23 cellular contexts compared by ENCODE assay signal in the genomic region with DNA sequence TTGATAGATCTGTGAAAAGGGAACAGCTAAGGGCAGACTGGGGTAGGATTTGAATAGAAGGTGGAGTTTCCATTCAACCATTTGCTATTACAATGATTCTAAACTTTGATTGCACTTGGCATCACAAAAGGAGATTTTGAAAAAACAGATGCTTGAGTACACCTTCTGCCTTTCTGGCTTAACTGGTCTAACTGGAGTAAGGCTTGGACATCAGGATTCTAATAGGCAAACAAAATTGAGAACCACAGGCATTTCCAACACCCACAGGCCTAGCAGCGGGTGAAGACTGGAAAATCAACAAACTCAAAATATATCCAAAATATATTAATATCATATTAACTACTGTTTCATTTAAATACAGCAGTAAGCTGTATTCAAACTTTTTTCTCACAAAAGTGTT. TPM values are rescaled to one million over a fixed set of nuclear protein-coding genes. Genes with fewer than 3 reads are reported as not detected.
DNase-seq lines count a peak whose midpoint lies in the region; ATAC-seq and TF ChIP-seq lines count a peak whose summit lies in the region.
"Had no signal": no experiment of that assay in that cellular context is flagged by ENCODE, and none has a peak within 500 bp of the region (broad histone marks: within the 10 kb centered on the region; RNA-seq: fewer than 3 reads in every experiment).

No MANE protein-coding gene starts in this region.

- intact Hi-C loops in left lung (cut with DNase I) = no loop called here

- H3K27ac Mint-ChIP-seq in type B pancreatic cell = peak overlapping the region; percentile 77
- H3K27ac Mint-ChIP-seq: activated CD8-positive, alpha-beta memory T cell treated with anti-CD3 and anti-CD28 coated beads, Interleukin-2, amount 10 ng/mL, durations not matched to agents 7 days and 5 days; activated naive CD4-positive, alpha-beta T cell treated with anti-CD3 and anti-CD28 coated beads for 36 hours; T-helper 2 cell treated with Interferon-gamma antibody and Interleukin-4, amounts not matched to agents 5 μg/mL and 100 μg/mL, for 36 hours had no signal

- ATAC-seq in left lung = peak; percentile 13
- ATAC-seq: activated CD8-positive, alpha-beta memory T cell treated with anti-CD3 and anti-CD28 coated beads, Interleukin-2, amount 10 ng/mL, durations not matched to agents 7 days and 5 days; K562 had no signal

- no peaks in the 10 kb centered on the region for H3K36me3 Mint-ChIP-seq in type B pancreatic cell
- H3K36me3 Mint-ChIP-seq: activated CD8-positive, alpha-beta memory T cell treated with anti-CD3 and anti-CD28 coated beads, Interleukin-2, amount 10 ng/mL, durations not matched to agents 7 days and 5 days had no signal

- H3K27me3 Mint-ChIP-seq in type B pancreatic cell = peaks cover 48% of the 10 kb centered on the region

- no peak for TF ChIP-seq CTCF in left lung (IDR thresholded peaks at IDR 0.05)
- TF ChIP-seq CTCF in type B pancreatic cell (conservative IDR thresholded peaks at IDR 0.05) = no peak

- H3K9me3 Mint-ChIP-seq in type B pancreatic cell = no peaks in the 10 kb centered on the region
- H3K9me3 Mint-ChIP-seq: T-helper 2 cell treated with Interferon-gamma antibody and Interleukin-4, amounts not matched to agents 5 μg/mL and 100 μg/mL, for 36 hours had no signal

- H3K9me3 ChIP-seq in left lung = no peaks in the 10 kb centered on the region
- H3K9me3 ChIP-seq: heart left ventricle had no signal

- no peaks in the 10 kb centered on the region for H3K36me3 ChIP-seq in left lung
- H3K36me3 ChIP-seq: heart left ventricle had no signal

- H3K27me3 ChIP-seq in left lung = peaks cover 0 to 52% of the 10 kb centered on the region in 2 donors

- H3K27ac ChIP-seq in left lung = no peak overlapping the region
- H3K27ac ChIP-seq: SK-N-MC had no signal

- DNase-seq in LHCN-M2 (ENCODE audit: low read depth) (peak; percentile 39), astrocyte of the hippocampus (ENCODE audit: low read depth, low spot score) (peak; percentile 28), left lung (no peak), type B pancreatic cell (ENCODE audit: extremely low spot score, unreplicated experiment) (no peak), NCI-H128 (lab: John Stamatoyannopoulos, UW; ENCODE audit: unreplicated experiment) (no peak), NCI-H2029 treated with DMSO at 0.1 percent for 48 hours (lab: John Stamatoyannopoulos, UW) (no peak), NCI-H146 treated with DMSO at 0.1 percent for 48 hours (lab: John Stamatoyannopoulos, UW; ENCODE audit: unreplicated experiment) (no peak)
- DNase-seq: activated CD4-positive, alpha-beta T cell treated with anti-CD3 and anti-CD28 coated beads, Interleukin-2, amount 50 U/mL, for 1 hour; activated CD8-positive, alpha-beta memory T cell treated with anti-CD3 and anti-CD28 coated beads, Interleukin-2, amount 10 ng/mL, durations not matched to agents 7 days and 5 days; activated naive CD4-positive, alpha-beta T cell treated with anti-CD3 and anti-CD28 coated beads for 36 hours; amygdala; central memory CD4-positive, alpha-beta T cell; DMS79 treated with DMSO at 0.1 percent for 48 hours; heart left ventricle; NCI-H1436; NCI-H510A treated with DMSO at 0.1 percent for 48 hours; occipital lobe; stimulated activated CD4-positive, alpha-beta T cell treated with anti-CD3 and anti-CD28 coated beads, Interleukin-4, amount 100 ng/mL, for 1 hour; stimulated activated naive CD4-positive, alpha-beta T cell treated with Interleukin-2 at 50 U/mL for 16 hours had no signal

- H3K4me3 Mint-ChIP-seq in type B pancreatic cell = peak overlapping the region; percentile 87
- H3K4me3 Mint-ChIP-seq: activated CD8-positive, alpha-beta memory T cell treated with anti-CD3 and anti-CD28 coated beads, Interleukin-2, amount 10 ng/mL, durations not matched to agents 7 days and 5 days; activated naive CD4-positive, alpha-beta T cell treated with anti-CD3 and anti-CD28 coated beads for 36 hours had no signal

- H3K4me1 ChIP-seq in left lung = no peaks in the 10 kb centered on the region

- H3K4me1 Mint-ChIP-seq in type B pancreatic cell (ENCODE audit: unreplicated experiment) = peaks cover 17% of the 10 kb centered on the region

- no peak overlapping the region for H3K4me3 ChIP-seq in left lung
- H3K4me3 ChIP-seq: heart left ventricle, K562, SK-N-MC had no signal

RNA-seq across cellular contexts. Expression of a gene that starts 1.9 kb away (rescaled TPM):
- 29.9 and 39.5 TPM in 2 replicates for total RNA-seq in LHCN-M2 (2014; rRNA removed)
- polyA plus RNA-seq in LHCN-M2 (2012) = 55.8 TPM
- 10 to 100 TPM in 1 of 2 donors, 1 to 10 TPM in 1; 6.3 to 11.9 TPM for total RNA-seq in left lung
- 2.2 and 3.2 TPM in 2 replicates for total RNA-seq in type B pancreatic cell (ENCODE audit: low replicate concordance)
- total RNA-seq: activated CD8-positive, alpha-beta memory T cell treated with anti-CD3 and anti-CD28 coated beads, Interleukin-2, amount 10 ng/mL, durations not matched to agents 7 days and 5 days; activated naive CD4-positive, alpha-beta T cell treated with anti-CD3 and anti-CD28 coated beads for 36 hours; HT-29; K562 had no signal
- polyA plus RNA-seq: K562 had no signal

Comparison
In these comparisons a context has a peak if more than half of its experiments do, and no peak if none do; other contexts are left out.
1. DNase-seq: peak in LHCN-M2 (single experiment) and astrocyte of the hippocampus (single experiment); none in left lung (0 of 2), type B pancreatic cell (single experiment), NCI-H128 (single experiment), NCI-H2029 treated with DMSO at 0.1 percent for 48 hours (single experiment) and NCI-H146 treated with DMSO at 0.1 percent for 48 hours (single experiment).